ENCODE assay signal across 10 cellular contexts in the genomic region with DNA sequence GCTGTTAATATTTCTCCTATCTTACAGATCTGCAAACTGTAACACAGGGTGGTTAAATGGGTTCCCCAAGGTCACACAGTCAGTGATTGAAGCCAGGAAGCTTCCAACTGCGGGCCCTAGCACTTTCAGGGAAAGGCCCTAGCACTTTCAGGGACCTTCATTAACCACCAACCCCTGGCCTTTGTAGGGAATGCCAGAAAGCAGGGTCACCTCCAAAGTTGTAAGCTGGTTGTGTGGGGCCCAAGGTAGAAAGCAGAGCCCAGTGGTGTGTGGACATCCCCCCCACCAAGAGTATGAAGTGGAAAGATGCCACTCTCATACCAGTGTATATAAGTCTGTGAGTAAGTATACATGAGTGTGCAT. TPM values are rescaled to one million over a fixed set of nuclear protein-coding genes. Genes with fewer than 3 reads are reported as not detected.
A peak's percentile ranks its signal among the peaks of the same experiment; 100 is the strongest.
DNase-seq lines count a peak whose midpoint lies in the region; ATAC-seq and TF ChIP-seq lines count a peak whose summit lies in the region.
"Had no signal": no experiment of that assay in that cellular context is flagged by ENCODE, and none has a peak within 500 bp of the region (broad histone marks: within the 10 kb centered on the region; RNA-seq: fewer than 3 reads in every experiment).

No MANE protein-coding gene starts in this region.

- no peak for DNase-seq in CD4-positive, CD25-positive, alpha-beta regulatory T cell
- DNase-seq in H4 (ENCODE audit: low spot score) (peak; percentile 25), mesothelial cell of epicardium (ENCODE audit: low spot score in 2 of 2, unreplicated experiment in 2 of 2) (no peak), NOMO-1 treated with dmso at 0.1 percent for 144 hours (lab: John Stamatoyannopoulos, UW; ENCODE audit: unreplicated experiment) (no peak), lower lobe of right lung (no peak), occipital lobe (lab: John Stamatoyannopoulos, UW) (no peak)
- DNase-seq in activated T-helper 2 cell treated with anti-CD3 and anti-CD28 coated beads, Interferon-gamma antibody, Interleukin-2, Interleukin-4, amounts not matched to agents 10 μg/mL and 5 μg/mL and 100 μg/mL, durations not matched to agents 14 hours and 24 hours and 36 hours (ENCODE audit: low spot score), result no peak
- DNase-seq in stimulated activated naive CD4-positive, alpha-beta T cell treated with Interleukin-2 at 50 U/mL for 16 hours (lab: John Stamatoyannopoulos, UW), result no peak
- DNase-seq: NCI-H748 treated with DMSO at 0.1 percent for 48 hours had no signal

- peaks cover 46% of the 10 kb centered on the region for H3K27me3 ChIP-seq in CD4-positive, CD25-positive, alpha-beta regulatory T cell (ENCODE audit: control insufficient read depth, insufficient read depth, low read length)
- H3K27me3 ChIP-seq in lower lobe of right lung (ENCODE audit: low read depth), result peaks cover 100% of the 10 kb centered on the region

- H3K36me3 Mint-ChIP-seq in CD4-positive, CD25-positive, alpha-beta regulatory T cell, result no peaks in the 10 kb centered on the region
- peaks cover 7% of the 10 kb centered on the region for H3K36me3 Mint-ChIP-seq in activated T-helper 2 cell treated with anti-CD3 and anti-CD28 coated beads, Interferon-gamma antibody, Interleukin-2, Interleukin-4, amounts not matched to agents 10 μg/mL and 5 μg/mL and 100 μg/mL, durations not matched to agents 14 hours and 24 hours and 36 hours (ENCODE audit: low read depth)
- H3K36me3 Mint-ChIP-seq in mesothelial cell of epicardium, result no peaks in the 10 kb centered on the region

- H3K27me3 Mint-ChIP-seq in CD4-positive, CD25-positive, alpha-beta regulatory T cell, result peaks cover 77% of the 10 kb centered on the region
- H3K27me3 Mint-ChIP-seq in activated T-helper 2 cell treated with anti-CD3 and anti-CD28 coated beads, Interferon-gamma antibody, Interleukin-2, Interleukin-4, amounts not matched to agents 10 μg/mL and 5 μg/mL and 100 μg/mL, durations not matched to agents 14 hours and 24 hours and 36 hours (ENCODE audit: low read depth), result peaks cover 65% of the 10 kb centered on the region
- H3K27me3 Mint-ChIP-seq in mesothelial cell of epicardium (ENCODE audit: low read depth), result peaks cover 74% of the 10 kb centered on the region

- peaks cover 14 to 62% (median 37%) of the 10 kb centered on the region in 4 donors for H3K4me1 Mint-ChIP-seq in CD4-positive, CD25-positive, alpha-beta regulatory T cell
- H3K4me1 Mint-ChIP-seq in activated T-helper 2 cell treated with anti-CD3 and anti-CD28 coated beads, Interferon-gamma antibody, Interleukin-2, Interleukin-4, amounts not matched to agents 10 μg/mL and 5 μg/mL and 100 μg/mL, durations not matched to agents 14 hours and 24 hours and 36 hours (ENCODE audit: low read depth), result peaks cover 36% of the 10 kb centered on the region
- H3K4me1 Mint-ChIP-seq in mesothelial cell of epicardium, result peaks cover 58% of the 10 kb centered on the region

- no peaks in the 10 kb centered on the region for H3K36me3 ChIP-seq in CD4-positive, CD25-positive, alpha-beta regulatory T cell (ENCODE audit: control insufficient read depth, insufficient read depth, low read length)
- no peaks in the 10 kb centered on the region for H3K36me3 ChIP-seq in lower lobe of right lung

- no peak overlapping the region for H3K27ac ChIP-seq in CD4-positive, CD25-positive, alpha-beta regulatory T cell (ENCODE audit: insufficient read depth, low read length, poor library complexity, severe bottlenecking)
- no peak overlapping the region for H3K27ac ChIP-seq in lower lobe of right lung

- peaks cover 0 to 10% of the 10 kb centered on the region in 2 experiments for H3K9me3 ChIP-seq in CD4-positive, CD25-positive, alpha-beta regulatory T cell (ENCODE audit: control insufficient read depth in 2 of 2, low read length in 2 of 2)
- H3K9me3 ChIP-seq in lower lobe of right lung, result no peaks in the 10 kb centered on the region

- intact Hi-C loops in activated T-helper 2 cell treated with anti-CD3 and anti-CD28 coated beads, Interferon-gamma antibody, Interleukin-2, Interleukin-4, amounts not matched to agents 10 μg/mL and 5 μg/mL and 100 μg/mL, durations not matched to agents 14 hours and 24 hours and 36 hours (cut with micrococcal nuclease), result no loop called here
- intact Hi-C loops in lower lobe of right lung (cut with DNase I), result no loop called here

- ATAC-seq in CD4-positive, CD25-positive, alpha-beta regulatory T cell (ENCODE audit: low read depth in 2 of 2), result no peak
- ATAC-seq in lower lobe of right lung, result no peak

- peaks cover 93% of the 10 kb centered on the region for H3K4me1 ChIP-seq in CD4-positive, CD25-positive, alpha-beta regulatory T cell (ENCODE audit: control insufficient read depth, insufficient read depth, low read length, poor library complexity, severe bottlenecking)
- H3K4me1 ChIP-seq in lower lobe of right lung, result peaks cover 82% of the 10 kb centered on the region

- H3K27ac Mint-ChIP-seq in CD4-positive, CD25-positive, alpha-beta regulatory T cell, result no peak overlapping the region
- peak overlapping the region; percentile 1 for H3K27ac Mint-ChIP-seq in activated T-helper 2 cell treated with anti-CD3 and anti-CD28 coated beads, Interferon-gamma antibody, Interleukin-2, Interleukin-4, amounts not matched to agents 10 μg/mL and 5 μg/mL and 100 μg/mL, durations not matched to agents 14 hours and 24 hours and 36 hours
- peak overlapping the region; percentile 81 for H3K27ac Mint-ChIP-seq in mesothelial cell of epicardium

- peak overlapping the region; percentile 21 to 73 (median 68) for H3K4me3 Mint-ChIP-seq in CD4-positive, CD25-positive, alpha-beta regulatory T cell
- peak overlapping the region; percentile 26 for H3K4me3 Mint-ChIP-seq in activated T-helper 2 cell treated with anti-CD3 and anti-CD28 coated beads, Interferon-gamma antibody, Interleukin-2, Interleukin-4, amounts not matched to agents 10 μg/mL and 5 μg/mL and 100 μg/mL, durations not matched to agents 14 hours and 24 hours and 36 hours (ENCODE audit: low read depth)
- H3K4me3 Mint-ChIP-seq in mesothelial cell of epicardium, result peak overlapping the region; percentile 42

- peaks cover 0 to 9% (median 0%) of the 10 kb centered on the region in 7 donors for H3K9me3 Mint-ChIP-seq in CD4-positive, CD25-positive, alpha-beta regulatory T cell
- H3K9me3 Mint-ChIP-seq in activated T-helper 2 cell treated with anti-CD3 and anti-CD28 coated beads, Interferon-gamma antibody, Interleukin-2, Interleukin-4, amounts not matched to agents 10 μg/mL and 5 μg/mL and 100 μg/mL, durations not matched to agents 14 hours and 24 hours and 36 hours, result no peaks in the 10 kb centered on the region
- H3K9me3 Mint-ChIP-seq in mesothelial cell of epicardium, result no peaks in the 10 kb centered on the region

- no peak overlapping the region for H3K4me3 ChIP-seq in CD4-positive, CD25-positive, alpha-beta regulatory T cell (ENCODE audit: low read depth, low read length)
- no peak overlapping the region for H3K4me3 ChIP-seq in lower lobe of right lung

- no peak for TF ChIP-seq CTCF in mesothelial cell of epicardium (IDR thresholded peaks at IDR 0.05; ENCODE audit: unreplicated experiment)
- no peak for TF ChIP-seq CTCF in lower lobe of right lung (IDR thresholded peaks at IDR 0.05)

RNA-seq across cellular contexts. Expression of a gene that starts 4.4 kb away (rescaled TPM):
- 0.47 TPM for total RNA-seq in CD4-positive, CD25-positive, alpha-beta regulatory T cell
- not detected for polyA plus RNA-seq in CD4-positive, CD25-positive, alpha-beta regulatory T cell
- total RNA-seq in H4 (2014; rRNA removed; shearing (Covaris generic)), result 2.6 and 3.3 TPM in 2 replicates
- 0.14 TPM in 1 of 2 replicates, not detected in the other for total RNA-seq in activated T-helper 2 cell treated with anti-CD3 and anti-CD28 coated beads, Interferon-gamma antibody, Interleukin-2, Interleukin-4, amounts not matched to agents 10 μg/mL and 5 μg/mL and 100 μg/mL, durations not matched to agents 14 hours and 24 hours and 36 hours
- 9.7 to 11.8 TPM (median 10.7 TPM) in 3 replicates for total RNA-seq in mesothelial cell of epicardium
- total RNA-seq in lower lobe of right lung, result not detected
- total RNA-seq in occipital lobe, result 3.3 TPM
- total RNA-seq: mononuclear cell had no signal

RNA-seq across cellular contexts. Expression of a gene that starts 13.0 kb away (rescaled TPM):
- not detected for total RNA-seq in CD4-positive, CD25-positive, alpha-beta regulatory T cell
- polyA plus RNA-seq in CD4-positive, CD25-positive, alpha-beta regulatory T cell, result not detected
- 5.8 and 8.4 TPM in 2 replicates for total RNA-seq in H4 (2014; rRNA removed; shearing (Covaris generic))
- total RNA-seq in activated T-helper 2 cell treated with anti-CD3 and anti-CD28 coated beads, Interferon-gamma antibody, Interleukin-2, Interleukin-4, amounts not matched to agents 10 μg/mL and 5 μg/mL and 100 μg/mL, durations not matched to agents 14 hours and 24 hours and 36 hours, result 0.09 TPM in 1 of 2 replicates, not detected in the other
- total RNA-seq in mesothelial cell of epicardium, result 5.1 to 5.9 TPM (median 5.1 TPM) in 3 replicates
- total RNA-seq in lower lobe of right lung, result not detected
- 21.4 TPM for total RNA-seq in occipital lobe
- total RNA-seq: mononuclear cell had no signal

Comparison
In these comparisons a context has a peak if more than half of its experiments do, and no peak if none do; other contexts are left out.
1. H3K27ac Mint-ChIP-seq: peak in activated T-helper 2 cell treated with anti-CD3 and anti-CD28 coated beads, Interferon-gamma antibody, Interleukin-2, Interleukin-4, amounts not matched to agents 10 μg/mL and 5 μg/mL and 100 μg/mL, durations not matched to agents 14 hours and 24 hours and 36 hours (single experiment) and mesothelial cell of epicardium (single experiment); none in CD4-positive, CD25-positive, alpha-beta regulatory T cell (0 of 3).
2. Peak in every context shown above with its lines, with median percentiles within 50 percentile points of each other: H3K4me3 Mint-ChIP-seq.